Comparison of ENCODE assay signal across 10 cellular contexts in the genomic region with DNA sequence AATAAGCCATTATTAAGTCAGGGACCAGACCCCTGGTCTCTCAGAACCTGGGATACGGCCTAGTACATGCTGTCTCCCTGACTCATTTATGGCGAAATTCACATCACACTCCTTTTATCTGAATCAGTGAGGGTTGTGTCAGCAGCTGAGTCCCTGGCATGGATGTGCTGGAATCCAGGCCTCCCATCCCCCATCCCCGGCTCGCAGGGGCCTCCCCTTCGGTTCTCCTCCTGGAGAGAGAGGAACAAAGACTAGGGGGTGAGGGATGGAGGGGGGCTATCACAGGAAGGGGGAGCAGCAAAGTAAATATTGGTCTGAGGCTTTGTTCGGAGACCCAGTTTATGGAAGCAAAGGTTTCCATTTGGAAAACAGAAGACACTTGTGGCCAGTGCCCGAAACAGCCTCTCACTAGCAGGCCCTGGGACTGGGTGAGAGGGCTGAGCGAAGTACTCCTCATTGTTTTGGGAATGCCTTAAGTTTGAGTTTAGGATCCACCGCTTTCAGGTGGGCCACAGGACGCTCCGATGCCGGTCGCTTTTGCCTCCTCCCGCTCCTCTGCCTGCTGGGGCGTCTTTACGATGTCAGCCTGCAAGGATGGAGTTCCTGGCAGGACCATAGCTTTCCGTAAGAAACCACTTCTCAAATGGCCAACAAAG.
DNase-seq lines count a peak whose midpoint lies in the region; ATAC-seq and TF ChIP-seq lines count a peak whose summit lies in the region.
"Had no signal": no experiment of that assay in that cellular context is flagged by ENCODE, and none has a peak within 500 bp of the region (broad histone marks: within the 10 kb centered on the region; RNA-seq: fewer than 3 reads in every experiment).

No MANE protein-coding gene starts in this region.

- H3K27ac ChIP-seq in PC-3 (ENCODE audit: low read length) = peak overlapping the region; percentile 44

- H3K27me3 ChIP-seq in PC-3 (ENCODE audit: low read length) = no peaks in the 10 kb centered on the region
- H3K27me3 ChIP-seq: neutrophil had no signal

- no peaks in the 10 kb centered on the region for H4K20me1 ChIP-seq in PC-3 (ENCODE audit: low read length)

- no peaks in the 10 kb centered on the region for H3F3A ChIP-seq in PC-3 (ENCODE audit: low read length, unreplicated experiment)

- H3K9ac ChIP-seq in PC-3 (ENCODE audit: low read length) = peak overlapping the region; percentile 13

- H3K36me3 ChIP-seq in PC-3 (ENCODE audit: low read depth, low read length) = 0 out of 2 replicates have a peak, but pooled peaks cover 2% of the 10 kb centered on the region
- H3K36me3 ChIP-seq: neutrophil had no signal

- H2AFZ ChIP-seq in PC-3 (ENCODE audit: low read length) = no peak overlapping the region

- H3K4me1 ChIP-seq in PC-3 (ENCODE audit: insufficient read depth, low read length) = peaks cover 57% of the 10 kb centered on the region

- peaks cover 11% of the 10 kb centered on the region for H3K79me2 ChIP-seq in PC-3 (ENCODE audit: low read length)

- CTCF ChIA-PET in PC-3 (lab: Charles Lee) = interaction anchor here (0.6 kb wide), 1 partner anchor 11 kb away, joined by 3 read pairs; no protein-coding TSS in a partner anchor

- H3K9me2 ChIP-seq in PC-3 (replicated peaks; ENCODE audit: low read length) = no peaks in the 10 kb centered on the region

- POLR2A ChIA-PET in PC-3 (lab: Charles Lee; ENCODE audit: unreplicated experiment) = no interaction called here

- ATAC-seq in PC-3 = peak; percentile 16; the same call in 1 of the 2 replicates

- H3K4me2 ChIP-seq in PC-3 (ENCODE audit: low read length) = peak overlapping the region; percentile 7; the same call in 1 of the 2 replicates

- H3K4me3 ChIP-seq in PC-3 (ENCODE audit: low read length) = no peak overlapping the region

- no peaks in the 10 kb centered on the region for H3K9me3 ChIP-seq in PC-3 (ENCODE audit: low read length)
- H3K9me3 ChIP-seq: neutrophil had no signal

- no peak for TF ChIP-seq CTCF in PC-3 (conservative IDR thresholded peaks at IDR 0.05; ENCODE audit: low read depth, low read length)

- DNase-seq in AG20443 (ENCODE audit: low spot score) (peak; percentile 84), PC-3 (peak; percentile 91), fibroblast of gingiva (ENCODE audit: low read depth) (peak; percentile 97), myocyte (ENCODE audit: low read depth) (peak; percentile 84), NCI-H1105 (lab: John Stamatoyannopoulos, UW) (no peak), inferior parietal cortex (ENCODE audit: extremely low spot score) (no peak)
- no peak for DNase-seq in stimulated activated CD4-positive, alpha-beta T cell treated with anti-CD3 and anti-CD28 coated beads, Interleukin-15, amount 100 ng/mL, for 24 hours
- DNase-seq in stimulated activated CD8-positive, alpha-beta memory T cell treated with anti-CD3 and anti-CD28 coated beads, Interleukin-4, amount 100 ng/mL, for 48 hours = no peak
- DNase-seq: activated gamma-delta T cell treated with Interleukin-2 at 50 U/mL for 16 hours had no signal

- intact Hi-C loops in PC-3 (cut with micrococcal nuclease) = no loop called here

- BruUV-seq in PC-3 (replicated peaks; lab: Mats Ljungman, UMichigan) = no TSS peak

Comparison
In these comparisons a context has a peak if more than half of its experiments do, and no peak if none do; other contexts are left out.
1. DNase-seq: peak in AG20443 (single experiment), PC-3 (single experiment), fibroblast of gingiva (single experiment) and myocyte (single experiment); none in NCI-H1105 (single experiment), stimulated activated CD4-positive, alpha-beta T cell treated with anti-CD3 and anti-CD28 coated beads, Interleukin-15, amount 100 ng/mL, for 24 hours (single experiment), stimulated activated CD8-positive, alpha-beta memory T cell treated with anti-CD3 and anti-CD28 coated beads, Interleukin-4, amount 100 ng/mL, for 48 hours (single experiment) and inferior parietal cortex (single experiment).